ENCODE assay signal across 21 cellular contexts in the genomic region with DNA sequence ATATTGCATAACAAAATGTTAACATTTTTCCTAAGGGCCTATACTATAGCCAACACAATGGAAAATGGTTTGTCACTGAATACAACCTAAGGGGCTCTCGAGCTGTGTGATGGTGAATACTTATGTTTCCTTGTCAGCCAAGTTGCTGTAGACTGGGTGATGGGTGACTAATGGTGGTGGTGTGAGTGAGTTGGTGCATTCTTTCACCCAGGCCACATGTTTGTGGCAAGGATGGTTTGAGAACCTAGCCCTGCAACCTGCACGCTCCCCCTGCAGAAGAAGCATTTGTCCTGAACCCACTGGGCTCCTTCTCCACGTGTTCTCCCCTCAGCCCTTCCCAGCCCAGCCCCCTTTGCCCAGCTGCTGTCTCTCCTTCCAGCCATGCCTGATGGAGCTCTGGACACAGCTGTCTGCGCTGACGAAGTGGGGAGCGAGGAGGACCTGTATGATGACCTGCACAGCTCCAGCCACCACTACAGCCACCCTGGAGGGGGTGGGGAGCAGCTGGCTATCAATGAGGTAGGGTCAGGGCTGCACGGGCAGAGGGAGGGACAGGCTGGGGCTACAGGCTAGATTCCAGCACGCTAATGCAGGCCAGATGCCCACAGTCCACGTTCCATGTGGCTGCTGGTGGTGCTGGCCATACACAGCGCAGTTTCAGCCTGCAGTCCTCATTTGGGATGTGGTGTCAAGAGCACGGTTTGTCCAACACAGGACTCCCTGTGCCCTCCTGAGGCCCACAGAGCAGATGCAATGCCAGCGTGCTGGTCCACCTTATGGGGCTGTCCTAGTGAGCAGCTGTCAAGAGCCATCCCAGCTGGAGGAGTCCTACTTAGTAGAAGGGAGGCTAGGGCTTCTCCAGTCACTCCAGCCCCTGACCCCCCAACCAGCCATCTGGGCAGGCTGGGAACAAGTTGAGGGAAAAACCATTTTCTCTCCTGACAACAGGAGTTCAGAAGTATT.
A peak's percentile ranks its signal among the peaks of the same experiment; 100 is the strongest.
DNase-seq lines count a peak whose midpoint lies in the region; ATAC-seq, FAIRE-seq and TF ChIP-seq lines count a peak whose summit lies in the region.
"Had no signal": no experiment of that assay in that cellular context is flagged by ENCODE, and none has a peak within 500 bp of the region (broad histone marks: within the 10 kb centered on the region; RNA-seq: fewer than 3 reads in every experiment).

No MANE protein-coding gene starts in this region.

- H3K4me1 ChIP-seq in upper lobe of right lung (no peaks in the 10 kb centered on the region), Karpas-422 (ENCODE audit: low read length) (no peaks in the 10 kb centered on the region)

- no peaks in the 10 kb centered on the region for H3K9me3 Mint-ChIP-seq in natural killer cell treated with Interleukin-12 subunit alpha and Interleukin-12 subunit beta and Interleukin-15 and Interleukin-18, amount 100 ng/mL, for 72 hours
- H3K9me3 Mint-ChIP-seq in natural killer cell = no peaks in the 10 kb centered on the region
- H3K9me3 Mint-ChIP-seq: GM23338 had no signal

- H4K20me1 ChIP-seq in Karpas-422 (ENCODE audit: insufficient read depth, low read depth, low read length) = no peaks in the 10 kb centered on the region

- ATAC-seq in natural killer cell treated with Interleukin-12 subunit alpha and Interleukin-12 subunit beta and Interleukin-15 and Interleukin-18, amount 100 ng/mL, for 72 hours = peak in 1 of 2 donors; percentile 34
- no peak for ATAC-seq in natural killer cell
- no peak for ATAC-seq in upper lobe of right lung
- ATAC-seq in GM19397 (IDR thresholded peaks at IDR 0.05; ENCODE audit: unreplicated experiment) = no peak
- ATAC-seq: GM23338 had no signal

- peaks cover 29 to 30% of the 10 kb centered on the region in 2 donors for H3K27me3 Mint-ChIP-seq in natural killer cell treated with Interleukin-12 subunit alpha and Interleukin-12 subunit beta and Interleukin-15 and Interleukin-18, amount 100 ng/mL, for 72 hours
- H3K27me3 Mint-ChIP-seq in natural killer cell (ENCODE audit: low read depth in 2 of 2) = peaks cover 10 to 33% of the 10 kb centered on the region in 2 donors

- H3K27ac ChIP-seq in upper lobe of right lung = no peak overlapping the region
- H3K27ac ChIP-seq in Karpas-422 (ENCODE audit: low read length) = no peak overlapping the region
- H3K27ac ChIP-seq: KMS-11 had no signal

- no peak overlapping the region for H2AFZ ChIP-seq in Karpas-422 (ENCODE audit: low read length)
- H2AFZ ChIP-seq: GM23338 had no signal

- H3K9me3 ChIP-seq in upper lobe of right lung = no peaks in the 10 kb centered on the region
- no peaks in the 10 kb centered on the region for H3K9me3 ChIP-seq in Karpas-422 (ENCODE audit: low read length)
- H3K9me3 ChIP-seq: MG63 had no signal

- H3K36me3 ChIP-seq in bronchial epithelial cell (ENCODE audit: control insufficient read depth, insufficient read depth, low read length) = peaks cover 13% of the 10 kb centered on the region
- no peaks in the 10 kb centered on the region for H3K36me3 ChIP-seq in upper lobe of right lung
- H3K36me3 ChIP-seq in Karpas-422 (ENCODE audit: insufficient read depth, low read length) = no peaks in the 10 kb centered on the region
- H3K36me3 ChIP-seq: MG63 had no signal

- intact Hi-C loops in natural killer cell (cut with micrococcal nuclease) = no loop called here
- intact Hi-C loops in upper lobe of right lung (cut with DNase I) = no loop called here

- H3K4me3 Mint-ChIP-seq in natural killer cell treated with Interleukin-12 subunit alpha and Interleukin-12 subunit beta and Interleukin-15 and Interleukin-18, amount 100 ng/mL, for 72 hours = no peak overlapping the region
- H3K4me3 Mint-ChIP-seq in natural killer cell = no peak overlapping the region
- H3K4me3 Mint-ChIP-seq: B cell; CD4-positive, alpha-beta T cell; GM23338 had no signal

- H3K4me1 Mint-ChIP-seq in natural killer cell treated with Interleukin-12 subunit alpha and Interleukin-12 subunit beta and Interleukin-15 and Interleukin-18, amount 100 ng/mL, for 72 hours (ENCODE audit: low read depth in 2 of 2) = no peaks in the 10 kb centered on the region
- H3K4me1 Mint-ChIP-seq in natural killer cell = no peaks in the 10 kb centered on the region
- H3K4me1 Mint-ChIP-seq: B cell, GM23338 had no signal

- H3K9ac ChIP-seq in Karpas-422 (ENCODE audit: low read length) = no peak overlapping the region
- H3K9ac ChIP-seq: KMS-11 had no signal

- H3K27me3 ChIP-seq in bronchial epithelial cell (ENCODE audit: control insufficient read depth, insufficient read depth, low read length) = no peaks in the 10 kb centered on the region
- H3K27me3 ChIP-seq in upper lobe of right lung = no peaks in the 10 kb centered on the region
- 0 out of 2 replicates have a peak, but pooled peaks cover 7% of the 10 kb centered on the region for H3K27me3 ChIP-seq in Karpas-422 (ENCODE audit: low read length)
- H3K27me3 ChIP-seq: MG63 had no signal

- no peak overlapping the region for H3K4me2 ChIP-seq in Karpas-422 (ENCODE audit: low read depth, low read length, poor library complexity, severe bottlenecking)
- H3K4me2 ChIP-seq: GM23338, KMS-11 had no signal

- no peaks in the 10 kb centered on the region for H3K9me2 ChIP-seq in Karpas-422 (replicated peaks; ENCODE audit: insufficient read depth, low read length)

- peak; percentile 18 for DNase-seq in natural killer cell treated with Interleukin-12 subunit alpha and Interleukin-12 subunit beta and Interleukin-15 and Interleukin-18, amount 100 ng/mL, for 72 hours (ENCODE audit: low spot score)
- no peak for DNase-seq in natural killer cell
- DNase-seq in bronchial epithelial cell (ENCODE audit: low read depth) = no peak
- DNase-seq in islet precursor cell = peak; percentile 29
- DNase-seq in upper lobe of right lung = peak; percentile 42
- DNase-seq in Karpas-422 = no peak
- no peak for DNase-seq in NCI-H1048 (lab: John Stamatoyannopoulos, UW)
- DNase-seq: CD4-positive, alpha-beta T cell; DMS79 treated with DMSO at 0.1 percent for 48 hours; MG63; NCI-H1105; NCI-H1694; NCI-H345; NCI-H69; NK-92 treated with Interleukin-12 subunit alpha and Interleukin-12 subunit beta, amount 100 ng/mL, for 24 hours; RPMI8226; SIG-M5 had no signal

- H3K79me2 ChIP-seq in Karpas-422 (ENCODE audit: low read length) = no peaks in the 10 kb centered on the region

- peaks cover 7% of the 10 kb centered on the region for H3K36me3 Mint-ChIP-seq in natural killer cell treated with Interleukin-12 subunit alpha and Interleukin-12 subunit beta and Interleukin-15 and Interleukin-18, amount 100 ng/mL, for 72 hours
- no peaks in the 10 kb centered on the region for H3K36me3 Mint-ChIP-seq in natural killer cell

- no peak overlapping the region for H3K27ac Mint-ChIP-seq in natural killer cell treated with Interleukin-12 subunit alpha and Interleukin-12 subunit beta and Interleukin-15 and Interleukin-18, amount 100 ng/mL, for 72 hours
- no peak overlapping the region for H3K27ac Mint-ChIP-seq in natural killer cell
- H3K27ac Mint-ChIP-seq: B cell; CD4-positive, alpha-beta T cell; GM23338 had no signal

- FAIRE-seq in bronchial epithelial cell (lab: Jason Lieb, UNC) = peak; percentile 18

- TF ChIP-seq CTCF in natural killer cell (IDR thresholded peaks at IDR 0.05) = no peak
- no peak for TF ChIP-seq CTCF in bronchial epithelial cell (IDR thresholded peaks at IDR 0.05; ENCODE audit: insufficient read depth, low read length, severe bottlenecking)
- TF ChIP-seq CTCF in upper lobe of right lung (IDR thresholded peaks at IDR 0.05) = no peak

- H3K4me3 ChIP-seq in bronchial epithelial cell (ENCODE audit: low read depth, low read length) = no peak overlapping the region
- H3K4me3 ChIP-seq in upper lobe of right lung = no peak overlapping the region
- no peak overlapping the region for H3K4me3 ChIP-seq in Karpas-422 (ENCODE audit: low read length)
- H3K4me3 ChIP-seq: GM23338, MG63 had no signal

Comparison
In these comparisons a context has a peak if more than half of its experiments do, and no peak if none do; other contexts are left out.
1. DNase-seq: peak in natural killer cell treated with Interleukin-12 subunit alpha and Interleukin-12 subunit beta and Interleukin-15 and Interleukin-18, amount 100 ng/mL, for 72 hours (single experiment), islet precursor cell (single experiment) and upper lobe of right lung (single experiment); none in natural killer cell (single experiment), bronchial epithelial cell (single experiment), Karpas-422 (single experiment) and NCI-H1048 (single experiment).